ENCODE assay signal across 10 cellular contexts in genomic region chr4:8394125-8394524, GRCh38. TPM values are rescaled to one million over a fixed set of nuclear protein-coding genes. Genes with fewer than 3 reads are reported as not detected.
A peak's percentile ranks its signal among the peaks of the same experiment; 100 is the strongest.
DNase-seq lines count a peak whose midpoint lies in the region; ATAC-seq and TF ChIP-seq lines count a peak whose summit lies in the region.
"Had no signal": no experiment of that assay in that cellular context is flagged by ENCODE, and none has a peak within 500 bp of the region (broad histone marks: within the 10 kb centered on the region; RNA-seq: fewer than 3 reads in every experiment).

No MANE protein-coding gene starts in this region.

- no peak overlapping the region for H3K4me3 Mint-ChIP-seq in stimulated activated effector memory CD8-positive, alpha-beta T cell treated with anti-CD3 and anti-CD28 coated beads, Interleukin-12 subunit alpha, Interleukin-12 subunit beta, amount 100 ng/mL, for 72 hours
- H3K4me3 Mint-ChIP-seq: activated naive CD8-positive, alpha-beta T cell treated with anti-CD3 and anti-CD28 coated beads, Interleukin-2, amount 50 U/mL, for 24 hours had no signal

- H3K27ac ChIP-seq in esophagus muscularis mucosa (replicated peaks in 1 of 4) (peak overlapping the region; percentile 83 to 86 (median 86)), muscle layer of colon (ENCODE audit: low read depth, low read length) (peak overlapping the region; percentile 66), thoracic aorta (peak overlapping the region; percentile 62 to 76)
- H3K27ac ChIP-seq: pancreas had no signal

- no peak for TF ChIP-seq EP300 in esophagus muscularis mucosa (IDR thresholded peaks at IDR 0.05)

- peaks cover 14 to 71% (median 49%) of the 10 kb centered on the region in 4 donors for H3K36me3 ChIP-seq in esophagus muscularis mucosa
- H3K36me3 ChIP-seq in muscle layer of colon (ENCODE audit: insufficient read depth, low read length) = peaks cover 33% of the 10 kb centered on the region
- peaks cover 27% of the 10 kb centered on the region for H3K36me3 ChIP-seq in thoracic aorta

- intact Hi-C loops in esophagus muscularis mucosa (cut with DNase I) = no loop called here

- peak overlapping the region; percentile 0 for H3K9ac ChIP-seq in muscle layer of colon (ENCODE audit: low read length)

- H3K27me3 ChIP-seq in esophagus muscularis mucosa (no peaks in the 10 kb centered on the region), muscle layer of colon (ENCODE audit: control insufficient read depth in 1 of 2, insufficient read depth in 2 of 2, low read length in 2 of 2) (no peaks in the 10 kb centered on the region), thoracic aorta (replicated peaks; ENCODE audit: insufficient read depth) (no peaks in the 10 kb centered on the region)
- H3K27me3 ChIP-seq: pancreas had no signal

- peaks cover 88% of the 10 kb centered on the region for H3K36me3 Mint-ChIP-seq in stimulated activated effector memory CD8-positive, alpha-beta T cell treated with anti-CD3 and anti-CD28 coated beads, Interleukin-12 subunit alpha, Interleukin-12 subunit beta, amount 100 ng/mL, for 72 hours

- peaks cover 37 to 55% (median 52%) of the 10 kb centered on the region in 4 donors for H3K4me1 ChIP-seq in esophagus muscularis mucosa
- peaks cover 39% of the 10 kb centered on the region for H3K4me1 ChIP-seq in muscle layer of colon (ENCODE audit: insufficient read depth, low read length)
- H3K4me1 ChIP-seq in thoracic aorta (ENCODE audit: control insufficient read depth in 1 of 2, low read depth in 2 of 2) = peaks cover 26 to 35% of the 10 kb centered on the region in 2 donors
- H3K4me1 ChIP-seq: pancreas had no signal

- 26% methylated on average over 18 of the region's 18 CpGs for WGBS in esophagus muscularis mucosa

- DNase-seq in NCI-H82 (lab: John Stamatoyannopoulos, UW) = peak; percentile 68
- no peak for DNase-seq in esophagus muscularis mucosa (ENCODE audit: extremely low spot score)
- DNase-seq in thoracic aorta (ENCODE audit: low spot score) = no peak
- no peak for DNase-seq in stimulated activated effector memory CD8-positive, alpha-beta T cell treated with anti-CD3 and anti-CD28 coated beads, Interleukin-12 subunit alpha, Interleukin-12 subunit beta, amount 100 ng/mL, for 72 hours (ENCODE audit: low spot score in 2 of 2)
- DNase-seq: activated naive CD8-positive, alpha-beta T cell treated with anti-CD3 and anti-CD28 coated beads, Interleukin-2, amount 50 U/mL, for 24 hours; pancreas had no signal

- no peak for TF ChIP-seq POLR2A in esophagus muscularis mucosa (IDR thresholded peaks at IDR 0.05; ENCODE audit: low read depth)

- no peak for TF ChIP-seq CTCF in esophagus muscularis mucosa (IDR thresholded peaks at IDR 0.05)
- no peak for TF ChIP-seq CTCF in thoracic aorta (IDR thresholded peaks at IDR 0.05)

- H3K9me3 Mint-ChIP-seq in stimulated activated effector memory CD8-positive, alpha-beta T cell treated with anti-CD3 and anti-CD28 coated beads, Interleukin-12 subunit alpha, Interleukin-12 subunit beta, amount 100 ng/mL, for 72 hours = no peaks in the 10 kb centered on the region
- H3K9me3 Mint-ChIP-seq: activated naive CD8-positive, alpha-beta T cell treated with anti-CD3 and anti-CD28 coated beads, Interleukin-2, amount 50 U/mL, for 24 hours had no signal

- ATAC-seq in thoracic aorta (ENCODE audit: insufficient number of reproducible peaks, low FRiP score, low read depth) (no peak), GM19463 (IDR thresholded peaks at IDR 0.05; ENCODE audit: unreplicated experiment) (no peak), HG03457 (IDR thresholded peaks at IDR 0.05; ENCODE audit: unreplicated experiment) (no peak), HG02885 (IDR thresholded peaks at IDR 0.05; ENCODE audit: poor library complexity, unreplicated experiment) (no peak)
- no peak for ATAC-seq in stimulated activated effector memory CD8-positive, alpha-beta T cell treated with anti-CD3 and anti-CD28 coated beads, Interleukin-12 subunit alpha, Interleukin-12 subunit beta, amount 100 ng/mL, for 72 hours
- ATAC-seq: activated naive CD8-positive, alpha-beta T cell treated with anti-CD3 and anti-CD28 coated beads, Interleukin-2, amount 50 U/mL, for 24 hours had no signal

- H3K4me3 ChIP-seq in esophagus muscularis mucosa (peak overlapping the region; percentile 7 to 20 (median 10)), muscle layer of colon (ENCODE audit: low read depth in 1 of 2, low read length in 2 of 2) (peak overlapping the region in 1 of 2 donors; percentile 13), thoracic aorta (peak overlapping the region; percentile 18)
- H3K4me3 ChIP-seq: pancreas had no signal

- no peak overlapping the region for H3K27ac Mint-ChIP-seq in stimulated activated effector memory CD8-positive, alpha-beta T cell treated with anti-CD3 and anti-CD28 coated beads, Interleukin-12 subunit alpha, Interleukin-12 subunit beta, amount 100 ng/mL, for 72 hours
- H3K27ac Mint-ChIP-seq: activated naive CD8-positive, alpha-beta T cell treated with anti-CD3 and anti-CD28 coated beads, Interleukin-2, amount 50 U/mL, for 24 hours had no signal

- H3K4me1 Mint-ChIP-seq in stimulated activated effector memory CD8-positive, alpha-beta T cell treated with anti-CD3 and anti-CD28 coated beads, Interleukin-12 subunit alpha, Interleukin-12 subunit beta, amount 100 ng/mL, for 72 hours = peaks cover 32% of the 10 kb centered on the region

- H3K9me3 ChIP-seq in esophagus muscularis mucosa (no peaks in the 10 kb centered on the region), muscle layer of colon (ENCODE audit: low read length) (no peaks in the 10 kb centered on the region), thoracic aorta (no peaks in the 10 kb centered on the region)
- H3K9me3 ChIP-seq: pancreas had no signal

RNA-seq across cellular contexts. Expression of gene ACOX3, which starts 46.4 kb away (rescaled TPM):
- total RNA-seq in esophagus muscularis mucosa (10 to 100 TPM; 32.0 to 77.2 (median 43.8) TPM), thoracic aorta (10 to 100 TPM; 47.8 to 72.7 TPM)

RNA-seq across cellular contexts. Expression of gene TRMT44, which starts 46.5 kb away (rescaled TPM):
- total RNA-seq in esophagus muscularis mucosa (10 to 100 TPM; 14.6 to 21.6 (median 19.4) TPM), thoracic aorta (10 to 100 TPM; 19.8 to 30.5 TPM)
